ENCODE assay signal across 17 cellular contexts in the genomic region with DNA sequence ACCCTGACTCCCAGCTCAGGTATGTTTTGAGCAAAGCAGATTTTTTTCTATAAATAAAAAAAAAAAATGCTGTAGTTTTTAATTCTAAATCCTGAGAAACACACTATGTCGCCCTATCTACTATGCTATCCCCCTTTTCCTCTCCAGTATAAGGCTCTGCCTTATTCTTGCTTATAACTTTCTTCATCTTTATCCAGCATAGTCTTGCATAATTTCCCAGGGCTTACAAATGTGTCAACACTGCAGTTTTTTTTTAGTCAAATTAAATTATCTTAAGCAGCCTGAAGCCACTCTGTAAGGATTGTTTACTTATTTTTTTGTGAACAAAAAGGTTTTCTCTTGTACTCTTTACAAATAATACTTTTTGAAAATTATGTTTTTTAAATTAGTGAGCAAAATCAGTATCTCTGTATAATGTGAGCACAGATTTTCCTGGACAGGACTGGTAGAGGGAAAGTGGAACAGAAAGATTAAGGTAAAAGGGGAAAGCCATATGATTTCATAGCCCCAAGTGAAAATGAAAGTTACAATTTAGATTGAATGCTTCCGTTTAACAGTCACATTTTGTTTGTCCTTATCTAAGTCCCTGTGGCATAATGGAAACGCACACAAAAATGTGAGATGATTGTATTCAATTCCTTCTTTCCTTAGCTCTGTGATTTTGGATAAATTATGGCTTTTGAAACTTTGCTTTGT. TPM values are rescaled to one million over a fixed set of nuclear protein-coding genes. Genes with fewer than 3 reads are reported as not detected.
A peak's percentile ranks its signal among the peaks of the same experiment; 100 is the strongest.
DNase-seq lines count a peak whose midpoint lies in the region; ATAC-seq, FAIRE-seq and TF ChIP-seq lines count a peak whose summit lies in the region.
"Had no signal": no experiment of that assay in that cellular context is flagged by ENCODE, and none has a peak within 500 bp of the region (broad histone marks: within the 10 kb centered on the region; RNA-seq: fewer than 3 reads in every experiment).

No MANE protein-coding gene starts in this region.

- in situ Hi-C loops in GM13976 (cut with MboI; ENCODE audit: low sequenced_read_pairs, unreplicated experiment), result no loop called here

- H4K20me1 ChIP-seq in MM.1S (ENCODE audit: insufficient read depth, low read length) (no peaks in the 10 kb centered on the region), H9 (ENCODE audit: control insufficient read depth, insufficient read depth, insufficient read length) (no peaks in the 10 kb centered on the region)

- TF ChIP-seq CTCF in GM13976 (IDR thresholded peaks at IDR 0.05; ENCODE audit: borderline replicate concordance, control extremely low read depth, extremely low read depth, insufficient read depth, missing control alignments), result no peak
- TF ChIP-seq CTCF in GM20000 (IDR thresholded peaks at IDR 0.05; ENCODE audit: extremely low read depth, missing control alignments), result no peak
- TF ChIP-seq CTCF in MM.1S (IDR thresholded peaks at IDR 0.05; ENCODE audit: low read length), result no peak
- TF ChIP-seq CTCF in H9 (conservative IDR thresholded peaks at IDR 0.05), result no peak

- no peaks in the 10 kb centered on the region for H3K27me3 Mint-ChIP-seq in H9 (ENCODE audit: low read depth)

- no peak overlapping the region for H2BK12ac ChIP-seq in H9 (ENCODE audit: insufficient read length, low read depth, low read length)

- H4K8ac ChIP-seq in H9 (replicated peaks; ENCODE audit: insufficient read length, low read depth, low read length), result no peak overlapping the region

- no peak overlapping the region for H3K14ac ChIP-seq in H9 (ENCODE audit: insufficient read depth, low read length)

- no peak overlapping the region for H3K18ac ChIP-seq in H9 (ENCODE audit: insufficient read length, low read depth, low read length)

- H3K27ac ChIP-seq in MM.1S (ENCODE audit: low read length) (no peak overlapping the region), H9 (ENCODE audit: insufficient read length, low read depth, low read length) (no peak overlapping the region)
- H3K27ac ChIP-seq: cardiac muscle cell, pancreas had no signal

- H3K56ac ChIP-seq in H9 (ENCODE audit: insufficient read length, low read depth, low read length), result no peak overlapping the region

- no peak overlapping the region for H2BK15ac ChIP-seq in H9 (ENCODE audit: low read depth, low read length)

- H3K4me3 ChIP-seq in MM.1S (ENCODE audit: low read length), result peak overlapping the region; percentile 8; the same call in 1 of the 2 replicates
- H3K4me3 ChIP-seq: cardiac muscle cell, pancreas had no signal

- peaks cover 0 to 1% (median 0%) of the 10 kb centered on the region in 3 experiments; a peak in 1 of 7 replicates for H3K36me3 Mint-ChIP-seq in H9 (ENCODE audit: insufficient read depth in 1 of 3, low read depth in 3 of 3)

- H3K4ac ChIP-seq in H9 (ENCODE audit: low read depth, low read length), result no peak overlapping the region

- H3K9me3 ChIP-seq in MM.1S (replicated peaks; ENCODE audit: insufficient read depth, low read length) (no peaks in the 10 kb centered on the region), H9 (ENCODE audit: control insufficient read depth, low read depth, low read length) (no peaks in the 10 kb centered on the region)
- H3K9me3 ChIP-seq: pancreas had no signal

- no peaks in the 10 kb centered on the region for H3K4me1 Mint-ChIP-seq in H9

- H3F3A ChIP-seq in MM.1S (ENCODE audit: insufficient read depth, low read length), result no peaks in the 10 kb centered on the region

- H3K4me2 ChIP-seq in MM.1S (ENCODE audit: low read depth, low read length) (peak overlapping the region; percentile 32), H9 (ENCODE audit: insufficient read depth, insufficient read length, low read length) (no peak overlapping the region)

- H3K4me1 ChIP-seq in MM.1S (ENCODE audit: low read length), result peaks cover 4% of the 10 kb centered on the region; the same call in 1 of the 2 replicates
- no peaks in the 10 kb centered on the region for H3K4me1 ChIP-seq in H9 (ENCODE audit: insufficient read depth, low read length)
- H3K4me1 ChIP-seq: pancreas had no signal

- no peak overlapping the region for H2BK20ac ChIP-seq in H9 (ENCODE audit: low read depth, low read length, poor library complexity, severe bottlenecking)

- DNase-seq in GM13976 (ENCODE audit: low spot score) (peak; percentile 34), GM20000 (ENCODE audit: low spot score) (peak; percentile 15), MM.1S (peak; percentile 39), H9 (no peak), RCC 7860 (ENCODE audit: low spot score) (no peak), NCI-H1105 treated with DMSO at 0.1 percent for 48 hours (lab: John Stamatoyannopoulos, UW) (no peak), germinal center (ENCODE audit: low spot score) (no peak)
- DNase-seq: activated CD4-positive, alpha-beta T cell treated with anti-CD3 and anti-CD28 coated beads, Interleukin-2, amount 50 U/mL, for 48 hours; activated naive CD4-positive, alpha-beta T cell treated with Interleukin-2 at 50 U/mL for 16 hours; DMS79 treated with DMSO at 0.1 percent for 48 hours; hippocampal formation; pancreas had no signal

- H3T11ph ChIP-seq in H9 (ENCODE audit: low read length), result no peak overlapping the region

- no peak overlapping the region for H2BK120ac ChIP-seq in H9 (ENCODE audit: low read depth, low read length, poor library complexity, severe bottlenecking)

- no peak overlapping the region for H2AK5ac ChIP-seq in H9 (ENCODE audit: insufficient read length, low read length)

- H3K79me2 ChIP-seq in MM.1S (ENCODE audit: low read length) (no peaks in the 10 kb centered on the region), H9 (ENCODE audit: insufficient read depth, low read length) (no peaks in the 10 kb centered on the region)

- no peaks in the 10 kb centered on the region for H3K9me3 Mint-ChIP-seq in H9

- no peaks in the 10 kb centered on the region for H3K9me2 ChIP-seq in MM.1S (replicated peaks; ENCODE audit: insufficient read depth, low read length)

- no peaks in the 10 kb centered on the region for H3K23me2 ChIP-seq in H9 (ENCODE audit: insufficient read length, low read depth, low read length, poor library complexity, severe bottlenecking)

- WGBS in H9 (ENCODE audit: extremely low coverage, insufficient read length, low lambda C conversion rate), result no CpG with 5 or more reads among the region's 3 CpGs

- H3K4me3 Mint-ChIP-seq in H9, result no peak overlapping the region

- H3K9ac ChIP-seq in MM.1S (ENCODE audit: low read length) (no peak overlapping the region), H9 (ENCODE audit: extremely low read depth, insufficient read length, low read length) (no peak overlapping the region)

- H4K5ac ChIP-seq in H9 (ENCODE audit: insufficient read length, low read depth, low read length), result no peak overlapping the region

- no peak for FAIRE-seq in RCC 7860 (lab: Jason Lieb, UNC)
- FAIRE-seq: endothelial cell of umbilical vein, pancreas had no signal

- H3K27me3 ChIP-seq in MM.1S (replicated peaks; ENCODE audit: insufficient read depth, low read length) (0 out of 2 replicates have a peak, but pooled peaks cover 7% of the 10 kb centered on the region), H9 (ENCODE audit: insufficient read depth, low read length) (no peaks in the 10 kb centered on the region)
- H3K27me3 ChIP-seq: cardiac muscle cell, pancreas had no signal

- ATAC-seq in HG02885 (IDR thresholded peaks at IDR 0.05; ENCODE audit: poor library complexity, unreplicated experiment), result peak; percentile 69

- H4K91ac ChIP-seq in H9 (ENCODE audit: insufficient read length, low read depth, low read length), result no peak overlapping the region

- no peak overlapping the region for H2BK5ac ChIP-seq in H9 (ENCODE audit: insufficient read length, low read length)

- H3K36me3 ChIP-seq in MM.1S (replicated peaks; ENCODE audit: insufficient read depth, low read length), result no peaks in the 10 kb centered on the region
- H3K36me3 ChIP-seq: cardiac muscle cell, pancreas had no signal

- no peak overlapping the region for H3K27ac Mint-ChIP-seq in H9

- H2AFZ ChIP-seq in MM.1S (ENCODE audit: low read length), result no peak overlapping the region
- H2AFZ ChIP-seq in H9 (ENCODE audit: low read length), result no peak overlapping the region

- H3K79me1 ChIP-seq in H9 (ENCODE audit: insufficient read depth, low read depth, low read length, poor library complexity, severe bottlenecking), result no peaks in the 10 kb centered on the region

- no peak overlapping the region for H3K23ac ChIP-seq in H9 (ENCODE audit: insufficient read length, low read depth, low read length)

RNA-seq across cellular contexts. Expression of a gene that starts 5.6 kb away (rescaled TPM):
- total RNA-seq in H9 (2021), result not detected in 2 replicates
- total RNA-seq: cardiac muscle cell; endothelial cell of umbilical vein; mesenteric fat pad; pancreas; T-helper 2 cell treated with Interferon-gamma antibody and Interleukin-4, amounts not matched to agents 100 ng/mL and 5 ng/mL, for 36 hours had no signal

Comparison
In these comparisons a context has a peak if more than half of its experiments do, and no peak if none do; other contexts are left out.
1. DNase-seq: peak in GM13976 (single experiment), GM20000 (single experiment) and MM.1S (single experiment); none in H9 (single experiment), RCC 7860 (single experiment), NCI-H1105 treated with DMSO at 0.1 percent for 48 hours (single experiment) and germinal center (single experiment).